In the genomic region with DNA sequence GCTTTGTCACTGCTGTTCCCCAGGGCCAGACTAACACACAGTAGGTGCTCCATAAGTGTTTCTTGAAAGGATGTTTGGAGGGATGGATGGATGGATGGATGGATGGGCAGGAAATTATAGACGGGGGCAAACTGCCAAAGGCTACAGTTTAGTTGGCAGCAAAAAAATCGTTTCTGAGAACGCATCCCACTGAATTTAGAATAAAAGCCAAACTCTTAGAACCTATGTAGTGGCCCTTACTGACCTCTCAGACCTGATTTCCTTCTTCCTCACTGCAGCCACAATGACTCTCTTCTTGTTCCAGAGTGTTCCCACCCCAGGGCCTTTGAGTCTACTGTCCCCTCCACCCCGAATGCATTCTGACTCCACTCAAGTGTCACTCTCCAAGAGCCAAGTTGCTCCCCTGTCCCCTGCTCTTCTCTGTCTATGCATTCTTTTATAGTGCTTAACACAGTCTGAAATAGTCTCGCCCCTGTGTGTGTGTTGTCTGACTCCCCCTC, we compare ENCODE assay signal across 10 cellular contexts. TPM values are rescaled to one million over a fixed set of nuclear protein-coding genes. Genes with fewer than 3 reads are reported as not detected.
DNase-seq lines count a peak whose midpoint lies in the region; FAIRE-seq and TF ChIP-seq lines count a peak whose summit lies in the region.
"Had no signal": no experiment of that assay in that cellular context is flagged by ENCODE, and none has a peak within 500 bp of the region (broad histone marks: within the 10 kb centered on the region; RNA-seq: fewer than 3 reads in every experiment).

No MANE protein-coding gene starts in this region.

- H3K36me3 ChIP-seq in Loucy (ENCODE audit: insufficient read depth, low read length) (no peaks in the 10 kb centered on the region), H1 (ENCODE audit: control insufficient read depth in 2 of 4, insufficient read depth in 4 of 4, low read length in 3 of 4) (0 out of 8 replicates have a peak, but pooled peaks cover 0 to 5% (median 0%) of the 10 kb centered on the region in 4 experiments), skeletal muscle satellite cell (ENCODE audit: insufficient read depth, low read length) (no peaks in the 10 kb centered on the region), H7 (replicated peaks; ENCODE audit: control insufficient read depth, insufficient read depth, low read length) (no peaks in the 10 kb centered on the region)

- no peaks in the 10 kb centered on the region for H3K79me1 ChIP-seq in H1 (ENCODE audit: low read depth, low read length)

- no peak overlapping the region for H4K5ac ChIP-seq in H1 (ENCODE audit: insufficient read length, low read depth, low read length)

- 78% methylated on average over 5 of the region's 5 CpGs; no CpG with 5 or more reads in 1 of the 2 experiments for WGBS in H1 (ENCODE audit: extremely low coverage in 1 of 2, insufficient coverage in 1 of 2, insufficient read length in 1 of 2, insufficient replicate concordance in 2 of 2, low coverage in 1 of 2, low lambda C conversion rate in 2 of 2, missing lambda C conversion rate in 1 of 2), 2 experiments

- H3K9ac ChIP-seq in Loucy (ENCODE audit: low read depth, low read length, poor library complexity, severe bottlenecking): no peak overlapping the region
- no peak overlapping the region for H3K9ac ChIP-seq in H1 (replicated peaks in 1 of 4; ENCODE audit: extremely low read depth in 1 of 4, low read depth in 3 of 4, low read length in 3 of 4)
- H3K9ac ChIP-seq in skeletal muscle satellite cell (ENCODE audit: low read depth, low read length): no peak overlapping the region

- H3K14ac ChIP-seq in H1 (ENCODE audit: insufficient read length): no peak overlapping the region

- peak overlapping the region; percentile 68 for H2AFZ ChIP-seq in Loucy (ENCODE audit: low read length)
- H2AFZ ChIP-seq in H1 (ENCODE audit: low read length): no peak overlapping the region

- H3K4me3 ChIP-seq in Loucy (ENCODE audit: low read length, poor library complexity, severe bottlenecking): peak overlapping the region; percentile 62
- H3K4me3 ChIP-seq in H1 (ENCODE audit: extremely low read depth in 1 of 4, insufficient read depth in 2 of 4, low read depth in 3 of 4, low read length in 4 of 4): peak overlapping the region in 1 of 4 experiments; percentile 59; a peak in 1 of 8 replicates
- H3K4me3 ChIP-seq in skeletal muscle satellite cell (ENCODE audit: low read length): peak overlapping the region; percentile 73
- no peak overlapping the region for H3K4me3 ChIP-seq in H7 (ENCODE audit: insufficient read depth, low read depth, low read length)

- H3K4ac ChIP-seq in H1 (replicated peaks; ENCODE audit: insufficient read length, low read depth, low read length): no peak overlapping the region

- no peak overlapping the region for H3K27ac ChIP-seq in H1 (ENCODE audit: low read depth, low read length)

- H3K4me2 ChIP-seq in Loucy (ENCODE audit: low read depth, low read length, poor library complexity, severe bottlenecking): peak overlapping the region; percentile 40
- peak overlapping the region; percentile 6 to 73; a peak in 2 of 4 replicates for H3K4me2 ChIP-seq in H1 (ENCODE audit: insufficient read depth in 1 of 2, low read depth in 2 of 2, low read length in 2 of 2)
- H3K4me2 ChIP-seq in skeletal muscle satellite cell (ENCODE audit: low read length): peak overlapping the region; percentile 60

- H3K27me3 ChIP-seq in Loucy (ENCODE audit: insufficient read depth, low read length, poor library complexity, severe bottlenecking) (no peaks in the 10 kb centered on the region), H1 (replicated peaks in 1 of 4; ENCODE audit: control insufficient read depth in 3 of 4, extremely low read depth in 1 of 4, insufficient read depth in 3 of 4, low read length in 3 of 4) (peaks cover 43 to 60% (median 59%) of the 10 kb centered on the region in 4 experiments), skeletal muscle satellite cell (ENCODE audit: control insufficient read depth, insufficient read depth, low read length) (peaks cover 81% of the 10 kb centered on the region), H7 (ENCODE audit: control insufficient read depth, insufficient read depth, low read length) (peaks cover 52% of the 10 kb centered on the region)

- no peak overlapping the region for H2BK15ac ChIP-seq in H1 (ENCODE audit: low read length)

- H3K9me2 ChIP-seq in Loucy (replicated peaks; ENCODE audit: low read depth, low read length): no peaks in the 10 kb centered on the region

- POLR2A ChIA-PET in H1 (lab: Charles Lee; ENCODE audit: partially characterized antibody): interaction anchor here (1.3 to 1.8 kb wide), 3 partner anchors 10 to 65 kb away, joined by 5 to 6 read pairs (median 5); no protein-coding TSS in a partner anchor

- no peak overlapping the region for H3K18ac ChIP-seq in H1 (ENCODE audit: extremely low read depth, low read length)

- TF ChIP-seq EP300 in H1 (IDR thresholded peaks at IDR 0.05; ENCODE audit: borderline replicate concordance in 1 of 2, low read depth in 2 of 2, low read length in 2 of 2): no peak

- TF ChIP-seq CTCF in Loucy (conservative IDR thresholded peaks at IDR 0.05; ENCODE audit: low read length) (no peak), H1 (IDR thresholded peaks at IDR 0.05; ENCODE audit: control extremely low read depth in 1 of 3, insufficient read depth in 1 of 3, low read depth in 1 of 3, low read length in 3 of 3) (no peak)

- no peaks in the 10 kb centered on the region for H3K79me2 ChIP-seq in Loucy (ENCODE audit: insufficient read depth, low read length)
- no peaks in the 10 kb centered on the region for H3K79me2 ChIP-seq in H1 (ENCODE audit: control insufficient read depth in 1 of 2, insufficient read depth in 2 of 2, low read length in 2 of 2)

- no peaks in the 10 kb centered on the region for H3K9me3 ChIP-seq in Loucy (ENCODE audit: insufficient read depth, low read depth, low read length)
- no peaks in the 10 kb centered on the region; a peak in 1 of 4 replicates for H3K9me3 ChIP-seq in H1 (ENCODE audit: insufficient read depth in 2 of 2, low read depth in 1 of 2, low read length in 1 of 2)
- H3K9me3 ChIP-seq in skeletal muscle satellite cell (replicated peaks; ENCODE audit: low read length): no peaks in the 10 kb centered on the region

- H4K8ac ChIP-seq in H1 (ENCODE audit: extremely low read depth, insufficient read depth, low read length): no peak overlapping the region

- H2AK5ac ChIP-seq in H1 (ENCODE audit: low read depth, low read length): no peak overlapping the region

- no peak overlapping the region for H4K91ac ChIP-seq in H1 (replicated peaks; ENCODE audit: insufficient read length, low read length)

- no peak overlapping the region for H2BK20ac ChIP-seq in H1 (ENCODE audit: low read length)

- H3F3A ChIP-seq in Loucy (ENCODE audit: low read depth): no peaks in the 10 kb centered on the region

- no peak for FAIRE-seq in H1 (lab: Jason Lieb, UNC)

- H3K56ac ChIP-seq in H1 (replicated peaks; ENCODE audit: insufficient read length, low read depth, low read length): no peak overlapping the region

- no peak overlapping the region for H3K23ac ChIP-seq in H1 (ENCODE audit: insufficient read length)

- peaks cover 10% of the 10 kb centered on the region for H3K4me1 ChIP-seq in Loucy (ENCODE audit: insufficient read depth, low read length, poor library complexity, severe bottlenecking)
- H3K4me1 ChIP-seq in H1 (replicated peaks in 1 of 4; ENCODE audit: control insufficient read depth in 3 of 4, insufficient read depth in 4 of 4, low read length in 3 of 4): peaks cover 0 to 28% (median 17%) of the 10 kb centered on the region in 4 experiments; a peak in 6 of 7 replicates
- peaks cover 11% of the 10 kb centered on the region for H3K4me1 ChIP-seq in skeletal muscle satellite cell (ENCODE audit: control insufficient read depth, insufficient read depth, low read length)

- H4K20me1 ChIP-seq in Loucy (ENCODE audit: insufficient read depth, low read length, poor library complexity, severe bottlenecking) (no peaks in the 10 kb centered on the region), H1 (replicated peaks in 1 of 2; ENCODE audit: control insufficient read depth in 1 of 2, insufficient read depth in 2 of 2, low read length in 2 of 2) (peaks cover 4 to 21% of the 10 kb centered on the region in 2 experiments)

- no peak overlapping the region for H2BK120ac ChIP-seq in H1 (replicated peaks; ENCODE audit: low read depth, low read length)

- CTCF ChIA-PET in H1 (lab: Charles Lee; ENCODE audit: partially characterized antibody): interaction anchor here (1.2 to 5.7 kb wide), 15 partner anchors 9 to 272 kb away, joined by 3 to 83 read pairs (median 6); no protein-coding TSS in a partner anchor

- TF ChIP-seq POLR2A in H1 (IDR thresholded peaks at IDR 0.05; ENCODE audit: control extremely low read depth in 1 of 2, low read depth in 2 of 2, low read length in 2 of 2): no peak

- H2BK5ac ChIP-seq in H1 (ENCODE audit: low read depth, low read length): no peak overlapping the region

- peaks cover 5% of the 10 kb centered on the region; the same call in 1 of the 2 replicates for H3K23me2 ChIP-seq in H1 (ENCODE audit: low read depth, low read length)

- DNase-seq in NCI-H1092 treated with DMSO at 0.1 percent for 48 hours (lab: John Stamatoyannopoulos, UW) (peak; percentile 50), NCI-H1092 (lab: John Stamatoyannopoulos, UW) (no peak), H1 (ENCODE audit: low read depth in 1 of 2, low spot score in 2 of 2) (no peak), H7 (no peak), SW480 (ENCODE audit: low spot score) (no peak), OCI-M2 (lab: John Stamatoyannopoulos, UW; ENCODE audit: unreplicated experiment) (no peak)

- no peak for TF ChIP-seq RAD21 in H1 (IDR thresholded peaks at IDR 0.05 in 1 of 2, conservative IDR thresholded peaks at IDR 0.05 in 1 of 2; ENCODE audit: low read depth in 2 of 2, low read length in 2 of 2)

- no peak overlapping the region for H2BK12ac ChIP-seq in H1 (ENCODE audit: low read depth, low read length)

RNA-seq across cellular contexts. Expression of gene GATA2, which starts 5.2 kb away (rescaled TPM):
- total RNA-seq in H1 (2021; fragmentation: NEBNext Ultra II Directional; extraction: Animal tissue kit (Norgen Biotek cat#: 25700)): 0.30 and 0.40 TPM in 2 replicates
- 0.03 and 0.22 TPM in 2 replicates for polyA plus RNA-seq in H1 (2011; rRNA removed)
- 0.17 TPM for polyA plus RNA-seq in H1 (2011; cell fraction: cytosol; rRNA removed)
- polyA plus RNA-seq in H1 (2011; cell fraction: nucleus; rRNA removed): 0.23 TPM
- polyA plus RNA-seq in H1 (2012, experiment 1 of 2): 0.12 to 0.23 TPM in 2 of 4 replicates, not detected in the others
- 0.17 TPM for polyA plus RNA-seq in H1 (2012, experiment 2 of 2)
- polyA plus RNA-seq in H1 (2013, experiment 1 of 2): 0.08 TPM
- polyA plus RNA-seq in H1 (2013, experiment 2 of 2): 0.17 TPM
- 0.09 and 0.12 TPM in 2 replicates for polyA minus RNA-seq in H1 (2011; rRNA and poly(A)+ RNA removed)
- 2.0 TPM for polyA minus RNA-seq in H1 (2011; cell fraction: cytosol; rRNA and poly(A)+ RNA removed)
- polyA minus RNA-seq in H1 (2011; cell fraction: nucleus; rRNA and poly(A)+ RNA removed): 0.40 TPM
- total RNA-seq in skeletal muscle satellite cell (2012; rRNA removed): 0.87 and 3.3 TPM in 2 replicates
- total RNA-seq in H7 (2014; rRNA removed; shearing (Covaris generic)): 3.9 and 5.4 TPM in 2 replicates

RNA-seq across cellular contexts. Expression of gene DNAJB8, which starts 31.5 kb away (rescaled TPM):
- total RNA-seq in H1 (2021; fragmentation: NEBNext Ultra II Directional; extraction: Animal tissue kit (Norgen Biotek cat#: 25700)): not detected in 2 replicates
- polyA plus RNA-seq in H1 (2011; rRNA removed): not detected in 2 replicates
- not detected for polyA plus RNA-seq in H1 (2011; cell fraction: cytosol; rRNA removed)
- polyA plus RNA-seq in H1 (2011; cell fraction: nucleus; rRNA removed): not detected
- polyA plus RNA-seq in H1 (2012, experiment 1 of 2): not detected in 4 replicates
- polyA plus RNA-seq in H1 (2012, experiment 2 of 2): not detected
- not detected for polyA plus RNA-seq in H1 (2013, experiment 1 of 2)
- not detected for polyA plus RNA-seq in H1 (2013, experiment 2 of 2)
- not detected in 2 replicates for polyA minus RNA-seq in H1 (2011; rRNA and poly(A)+ RNA removed)
- not detected for polyA minus RNA-seq in H1 (2011; cell fraction: cytosol; rRNA and poly(A)+ RNA removed)
- not detected for polyA minus RNA-seq in H1 (2011; cell fraction: nucleus; rRNA and poly(A)+ RNA removed)
- total RNA-seq in skeletal muscle satellite cell (2012; rRNA removed): under 0.01 TPM in 1 of 2 replicates, not detected in the other
- not detected in 2 replicates for total RNA-seq in H7 (2014; rRNA removed; shearing (Covaris generic))
- total RNA-seq: A172, liver had no signal
- polyA plus RNA-seq: liver had no signal
